8 cellular contexts compared by ENCODE assay signal in the genomic region with DNA sequence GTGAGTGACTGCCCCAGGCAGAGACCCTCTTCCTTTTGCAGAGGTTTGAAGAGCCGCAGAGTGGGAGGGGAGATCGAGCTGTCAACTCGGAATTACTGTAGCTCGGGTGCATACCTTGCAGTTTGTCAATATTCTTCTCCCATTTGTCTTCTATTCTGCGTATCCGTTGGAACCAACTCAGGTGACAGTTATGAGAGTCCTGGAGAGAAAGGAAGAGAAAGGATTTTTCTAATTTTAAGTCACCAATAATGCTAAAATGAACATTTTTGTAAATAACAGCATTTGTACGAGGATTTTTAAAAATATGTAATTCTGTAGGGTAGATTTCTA.
DNase-seq lines count a peak whose midpoint lies in the region; ATAC-seq and TF ChIP-seq lines count a peak whose summit lies in the region.
"Not testable (repeated sequence)": the region's sequence is repeated elsewhere in the genome, so short reads cannot be mapped to it uniquely, and the experiment has no call there.

No MANE protein-coding gene starts in this region.

- H3K36me3 Mint-ChIP-seq in activated naive CD8-positive, alpha-beta T cell treated with anti-CD3 and anti-CD28 coated beads for 36 hours; natural killer cell: not testable (repeated sequence)

- not testable (repeated sequence) for H3K4me1 ChIP-seq in HEK293 (ENCODE audit: control insufficient read depth, insufficient read depth, low read length); SJSA1 (replicated peaks); endocrine pancreas (ENCODE audit: control insufficient read depth, insufficient read depth, low read length); iPS-18a (ENCODE audit: control insufficient read depth, low read depth, low read length)
- H3K4me1 ChIP-seq in spleen = peaks cover 0 to 18% (median 11%) of the 10 kb centered on the region in 6 donors

- 0% methylated on average over 1 to 3 of the region's 7 CpGs; no CpG with 5 or more reads in 2 of the 5 donors for WGBS in spleen, 5 donors

- CTCF ChIA-PET in HEK293 (lab: Yijun Ruan, JAX) = interaction anchor here (1.2 kb wide), 1 partner anchor 13 kb away, joined by 3 read pairs; no protein-coding TSS in a partner anchor

- not testable (repeated sequence) for H3K9me3 ChIP-seq in HEK293 (ENCODE audit: control insufficient read depth, insufficient read depth, low read depth, low read length); SJSA1 (replicated peaks); endocrine pancreas (ENCODE audit: control insufficient read depth, low read length); iPS-18a (ENCODE audit: control insufficient read depth, low read depth, low read length); spleen

- peak overlapping the region; percentile 68 for H3K4me3 ChIP-seq in AG10803 (ENCODE audit: low read length)
- peak overlapping the region; percentile 54 for H3K4me3 ChIP-seq in HEK293 (ENCODE audit: low read depth, low read length)
- H3K4me3 ChIP-seq in SJSA1 = peak overlapping the region; percentile 48
- peak overlapping the region; percentile 29 for H3K4me3 ChIP-seq in endocrine pancreas (ENCODE audit: control insufficient read depth, insufficient read depth, low read length)
- H3K4me3 ChIP-seq in iPS-18a (ENCODE audit: low read length) = peak overlapping the region; percentile 54
- peak overlapping the region; percentile 47 to 82 (median 67) for H3K4me3 ChIP-seq in spleen

- not testable (repeated sequence) for TF ChIP-seq CTCF in AG10803 (conservative IDR thresholded peaks at IDR 0.05; ENCODE audit: low read length); HEK293 (tag by site-specific recombination; IDR thresholded peaks at IDR 0.05); natural killer cell (IDR thresholded peaks at IDR 0.05); spleen (IDR thresholded peaks at IDR 0.05 in 8 of 11, conservative IDR thresholded peaks at IDR 0.05 in 3 of 11)

- POLR2A ChIA-PET in HEK293 (lab: Yijun Ruan, JAX) = interaction anchor here (1.0 kb wide), 1 partner anchor 270 kb away, joined by 3 read pairs; no protein-coding TSS in a partner anchor

- H3K4me3 Mint-ChIP-seq in activated naive CD8-positive, alpha-beta T cell treated with anti-CD3 and anti-CD28 coated beads for 36 hours = peak overlapping the region; percentile 88
- H3K4me3 Mint-ChIP-seq in natural killer cell = peak overlapping the region; percentile 88

- intact Hi-C loops in natural killer cell (cut with micrococcal nuclease); spleen (cut with DNase I; ENCODE audit: low total_unique reads): not testable (repeated sequence)

- not testable (repeated sequence) for H3K9me3 Mint-ChIP-seq in activated naive CD8-positive, alpha-beta T cell treated with anti-CD3 and anti-CD28 coated beads for 36 hours; natural killer cell

- H3K9ac ChIP-seq in endocrine pancreas (ENCODE audit: control insufficient read depth, insufficient read depth, low read length); iPS-18a (ENCODE audit: low read length): not testable (repeated sequence)

- not testable (repeated sequence) for DNase-seq in AG10803 (ENCODE audit: low read depth); SJSA1 (ENCODE audit: low read depth in 1 of 2, low spot score in 2 of 2); activated naive CD8-positive, alpha-beta T cell treated with anti-CD3 and anti-CD28 coated beads for 36 hours; natural killer cell; spleen

- H3K4me1 Mint-ChIP-seq in activated naive CD8-positive, alpha-beta T cell treated with anti-CD3 and anti-CD28 coated beads for 36 hours; natural killer cell: not testable (repeated sequence)

- H3K27me3 ChIP-seq in SJSA1 (replicated peaks); endocrine pancreas (ENCODE audit: control insufficient read depth, insufficient read depth, low read length); iPS-18a (ENCODE audit: control insufficient read depth, insufficient read depth, low read length); spleen (replicated peaks in 1 of 7): not testable (repeated sequence)

- not testable (repeated sequence) for H3K27ac ChIP-seq in HEK293 (ENCODE audit: extremely low read depth, low read depth, low read length); SJSA1; iPS-18a (ENCODE audit: low read length)
- peak overlapping the region in 6 of 8 donors; percentile 53 to 80 (median 74) for H3K27ac ChIP-seq in spleen

- H3K36me3 ChIP-seq in HEK293 (ENCODE audit: control insufficient read depth in 2 of 2, insufficient read depth in 1 of 2, low read length in 2 of 2); SJSA1; endocrine pancreas (ENCODE audit: control insufficient read depth, insufficient read depth, low read length); iPS-18a (ENCODE audit: control insufficient read depth, low read depth, low read length): not testable (repeated sequence)
- peaks cover 0 to 35% (median 13%) of the 10 kb centered on the region in 6 donors for H3K36me3 ChIP-seq in spleen

- not testable (repeated sequence) for ATAC-seq in natural killer cell

- peak overlapping the region; percentile 79 for H3K27ac Mint-ChIP-seq in activated naive CD8-positive, alpha-beta T cell treated with anti-CD3 and anti-CD28 coated beads for 36 hours
- peak overlapping the region; percentile 72 to 79 for H3K27ac Mint-ChIP-seq in natural killer cell

- not testable (repeated sequence) for H3K27me3 Mint-ChIP-seq in activated naive CD8-positive, alpha-beta T cell treated with anti-CD3 and anti-CD28 coated beads for 36 hours; natural killer cell (ENCODE audit: low read depth in 2 of 2)

- TF ChIP-seq POLR2A in spleen (IDR thresholded peaks at IDR 0.05) = not testable (repeated sequence)

TF ChIP-seq in HEK293, 187 proteins besides CTCF, POLR2A, EP300 and RAD21:
- 0 out of 2 replicates have a peak, but pooled peaks have one; percentile 6 for TF ChIP-seq ZNF501 (tag by site-specific recombination; IDR thresholded peaks at IDR 0.05)
TF ChIP-seq in HEK293: peak in this region for 1; not testable (repeated sequence) for 186.
